ENCODE assay signal across 16 cellular contexts in the genomic region with DNA sequence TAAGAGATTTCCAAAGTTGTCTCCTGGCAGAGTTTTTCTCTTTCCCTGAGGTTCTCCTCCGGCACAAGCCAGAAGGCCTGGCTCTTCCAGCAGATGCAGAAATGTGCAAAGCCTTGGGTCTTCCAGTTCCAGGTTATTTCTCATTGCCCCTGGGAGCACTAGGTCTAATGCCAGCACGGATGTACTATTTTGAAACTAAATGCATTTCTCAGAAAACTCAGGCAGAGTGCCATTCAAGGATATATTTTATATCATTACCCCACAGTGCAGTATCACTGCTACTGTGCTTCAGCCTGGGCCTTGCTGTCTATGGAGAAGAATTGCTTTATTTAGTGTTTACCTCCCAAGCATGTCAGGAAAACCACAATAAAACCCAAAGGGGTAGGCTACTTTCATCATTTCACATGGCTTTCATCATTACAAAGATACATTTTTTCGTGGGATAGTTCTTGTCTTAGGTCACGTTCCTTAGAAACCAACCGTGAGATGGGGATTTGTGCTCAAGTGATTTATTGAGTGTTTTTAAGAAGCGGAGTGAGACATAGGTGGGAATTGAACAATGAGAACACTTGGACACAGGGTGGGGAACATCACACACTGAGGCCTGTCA. TPM values are rescaled to one million over a fixed set of nuclear protein-coding genes. Genes with fewer than 3 reads are reported as not detected.
"Had no signal": no experiment of that assay in that cellular context is flagged by ENCODE, and none has a peak within 500 bp of the region (broad histone marks: within the 10 kb centered on the region; RNA-seq: fewer than 3 reads in every experiment).

No MANE protein-coding gene starts in this region.

- H3K4me3 Mint-ChIP-seq: activated CD4-positive, alpha-beta T cell treated with anti-CD3 and anti-CD28 coated beads, Interleukin-2, amount 10 ng/mL, durations not matched to agents 7 days and 5 days; activated naive CD4-positive, alpha-beta T cell treated with anti-CD3 and anti-CD28 coated beads, Interleukin-2, amount 10 ng/mL, durations not matched to agents 7 days and 5 days; activated T-cell treated with anti-CD3 and anti-CD28 coated beads, Interleukin-2, amount 50 U/mL, for 4 hours; effector memory CD8-positive, alpha-beta T cell; immature natural killer cell; naive thymus-derived CD8-positive, alpha-beta T cell; type B pancreatic cell had no signal

- H3K4me1 Mint-ChIP-seq: activated CD4-positive, alpha-beta T cell treated with anti-CD3 and anti-CD28 coated beads, Interleukin-2, amount 10 ng/mL, durations not matched to agents 7 days and 5 days; activated naive CD4-positive, alpha-beta T cell treated with anti-CD3 and anti-CD28 coated beads, Interleukin-2, amount 10 ng/mL, durations not matched to agents 7 days and 5 days; immature natural killer cell; naive thymus-derived CD8-positive, alpha-beta T cell had no signal

- H3K27ac ChIP-seq: cardiac muscle cell, esophagus squamous epithelium, pancreas had no signal

- H3K4me3 ChIP-seq: cardiac muscle cell, esophagus squamous epithelium, pancreas had no signal

- H3K27me3 ChIP-seq: cardiac muscle cell, esophagus squamous epithelium, pancreas had no signal

- H3K36me3 ChIP-seq: cardiac muscle cell, esophagus squamous epithelium, pancreas had no signal

- H3K27me3 Mint-ChIP-seq: activated naive CD4-positive, alpha-beta T cell treated with anti-CD3 and anti-CD28 coated beads, Interleukin-2, amount 10 ng/mL, durations not matched to agents 7 days and 5 days; type B pancreatic cell had no signal

- H3K36me3 Mint-ChIP-seq: activated naive CD4-positive, alpha-beta T cell treated with anti-CD3 and anti-CD28 coated beads, Interleukin-2, amount 10 ng/mL, durations not matched to agents 7 days and 5 days; type B pancreatic cell had no signal

- DNase-seq: activated CD4-positive, alpha-beta T cell treated with anti-CD3 and anti-CD28 coated beads, Interleukin-2, amount 10 ng/mL, durations not matched to agents 7 days and 5 days; activated CD8-positive, alpha-beta memory T cell treated with anti-CD3 and anti-CD28 coated beads, Interleukin-2, amount 50 U/mL, for 4 hours; activated naive CD4-positive, alpha-beta T cell treated with anti-CD3 and anti-CD28 coated beads, Interleukin-2, amount 10 ng/mL, durations not matched to agents 7 days and 5 days; activated T-cell treated with anti-CD3 and anti-CD28 coated beads, Interleukin-2, amount 50 U/mL, for 4 hours; dermis blood vessel endothelial cell; effector memory CD8-positive, alpha-beta T cell; esophagus squamous epithelium; immature natural killer cell; kidney glomerular epithelial cell; mesendoderm; naive thymus-derived CD8-positive, alpha-beta T cell; stimulated activated naive CD8-positive, alpha-beta T cell treated with anti-CD3 and anti-CD28 coated beads, Interleukin-15, Interleukin-2, amounts not matched to agents 100 U/mL and 50 U/mL, for 24 hours had no signal

- H3K9me3 ChIP-seq: pancreas had no signal

- H3K27ac Mint-ChIP-seq: activated CD4-positive, alpha-beta T cell treated with anti-CD3 and anti-CD28 coated beads, Interleukin-2, amount 10 ng/mL, durations not matched to agents 7 days and 5 days; activated naive CD4-positive, alpha-beta T cell treated with anti-CD3 and anti-CD28 coated beads, Interleukin-2, amount 10 ng/mL, durations not matched to agents 7 days and 5 days; effector memory CD8-positive, alpha-beta T cell; immature natural killer cell; naive thymus-derived CD8-positive, alpha-beta T cell; type B pancreatic cell had no signal

- ATAC-seq: activated CD4-positive, CD25-positive, alpha-beta regulatory T cell treated with anti-CD3 and anti-CD28 coated beads, Interleukin-2, amount 50 U/mL, for 24 hours; activated T-cell treated with anti-CD3 and anti-CD28 coated beads, Interleukin-2, amount 50 U/mL, for 4 hours; effector memory CD8-positive, alpha-beta T cell; naive thymus-derived CD8-positive, alpha-beta T cell; stimulated activated naive CD8-positive, alpha-beta T cell treated with anti-CD3 and anti-CD28 coated beads, Interleukin-15, Interleukin-2, amounts not matched to agents 100 U/mL and 50 U/mL, for 24 hours had no signal

RNA-seq across cellular contexts. Expression of gene FZD4, which starts 22.4 kb away (rescaled TPM):
- total RNA-seq: naive thymus-derived CD8-positive, alpha-beta T cell had no signal
- polyA plus RNA-seq: naive thymus-derived CD8-positive, alpha-beta T cell had no signal
